ENCODE assay signal across 21 cellular contexts in the genomic region with DNA sequence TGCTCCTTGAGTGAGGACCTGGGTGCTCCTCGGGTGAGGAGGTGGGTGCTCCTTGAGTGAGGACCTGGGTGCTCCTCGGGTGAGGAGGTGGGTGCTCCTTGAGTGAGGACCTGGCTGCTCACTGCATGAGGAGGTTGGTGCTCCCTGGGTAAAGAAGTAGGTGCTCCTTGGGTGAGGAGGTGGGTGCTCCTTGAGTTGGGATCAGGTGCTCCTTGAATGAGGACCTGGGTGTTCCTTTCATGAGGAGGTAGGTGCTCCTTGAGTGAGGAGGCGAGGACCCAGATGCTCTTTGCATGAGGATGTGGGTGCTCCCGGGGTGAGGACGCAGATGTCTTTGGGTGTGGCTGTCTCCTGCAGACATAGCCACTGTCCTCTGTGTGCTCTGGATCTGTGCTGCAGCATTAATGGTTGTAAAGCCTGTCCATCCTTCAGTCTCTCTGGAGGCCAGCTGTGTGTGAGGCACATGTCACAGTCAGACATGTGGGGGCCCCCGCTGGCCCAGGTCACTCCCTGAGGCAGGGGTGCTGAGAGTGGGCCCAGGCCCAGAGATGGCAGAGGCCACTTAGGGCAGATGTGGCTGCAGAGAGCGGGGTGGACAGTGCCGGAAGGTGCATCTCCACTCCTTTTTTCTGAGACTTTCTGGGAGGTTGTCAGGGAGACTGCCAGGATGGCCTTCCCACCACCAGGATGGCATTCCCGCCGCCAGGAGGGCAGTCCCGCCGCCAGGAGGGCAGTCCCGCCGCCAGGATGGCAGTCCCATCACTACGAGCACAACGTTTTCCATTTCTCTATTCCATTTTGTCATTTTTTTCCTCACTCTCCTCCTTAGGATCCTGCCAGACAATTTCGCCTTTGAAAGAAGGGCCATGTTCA.
DNase-seq lines count a peak whose midpoint lies in the region; ATAC-seq and TF ChIP-seq lines count a peak whose summit lies in the region.
"Had no signal": no experiment of that assay in that cellular context is flagged by ENCODE, and none has a peak within 500 bp of the region (broad histone marks: within the 10 kb centered on the region; RNA-seq: fewer than 3 reads in every experiment).

No MANE protein-coding gene starts in this region.

- no peaks in the 10 kb centered on the region for H3K4me1 ChIP-seq in left lung
- H3K4me1 ChIP-seq in upper lobe of right lung = no peaks in the 10 kb centered on the region
- H3K4me1 ChIP-seq in A673 (ENCODE audit: insufficient read depth, low read length, poor library complexity, severe bottlenecking) = no peaks in the 10 kb centered on the region
- H3K4me1 ChIP-seq: pancreas, transverse colon had no signal

- no peaks in the 10 kb centered on the region for H3K36me3 Mint-ChIP-seq in activated naive CD4-positive, alpha-beta T cell treated with anti-CD3 and anti-CD28 coated beads for 36 hours (ENCODE audit: low read depth)
- no peaks in the 10 kb centered on the region for H3K36me3 Mint-ChIP-seq in T-helper 17 cell (ENCODE audit: low read depth)
- H3K36me3 Mint-ChIP-seq: activated naive CD4-positive, alpha-beta T cell treated with anti-CD3 and anti-CD28 coated beads, Interleukin-2, amount 50 U/mL, for 72 hours; naive B cell had no signal

- H3K27ac ChIP-seq in left lung (no peak overlapping the region), upper lobe of right lung (no peak overlapping the region), A673 (ENCODE audit: low read depth, low read length, poor library complexity, severe bottlenecking) (no peak overlapping the region)
- H3K27ac ChIP-seq: pancreas, transverse colon had no signal

- H3K9me3 Mint-ChIP-seq in activated naive CD4-positive, alpha-beta T cell treated with anti-CD3 and anti-CD28 coated beads for 36 hours = no peaks in the 10 kb centered on the region
- H3K9me3 Mint-ChIP-seq: activated CD4-positive, alpha-beta T cell treated with anti-CD3 and anti-CD28 coated beads, Interleukin-2, amount 10 ng/mL, durations not matched to agents 24 days and 14 days; activated T-cell treated with anti-CD3 and anti-CD28 coated beads, Interleukin-2, amount 50 U/mL, for 4 hours; central memory CD8-positive, alpha-beta T cell had no signal

- no peaks in the 10 kb centered on the region for H3K27me3 Mint-ChIP-seq in activated naive CD4-positive, alpha-beta T cell treated with anti-CD3 and anti-CD28 coated beads for 36 hours (ENCODE audit: low read depth)
- peaks cover 2% of the 10 kb centered on the region for H3K27me3 Mint-ChIP-seq in T-helper 17 cell
- H3K27me3 Mint-ChIP-seq: activated CD4-positive, alpha-beta T cell treated with anti-CD3 and anti-CD28 coated beads, Interleukin-2, amount 10 ng/mL, durations not matched to agents 24 days and 14 days; central memory CD8-positive, alpha-beta T cell; naive B cell had no signal

- no peaks in the 10 kb centered on the region for H3K4me1 Mint-ChIP-seq in activated naive CD4-positive, alpha-beta T cell treated with anti-CD3 and anti-CD28 coated beads for 36 hours (ENCODE audit: low read depth)
- H3K4me1 Mint-ChIP-seq in T-helper 17 cell = no peaks in the 10 kb centered on the region
- H3K4me1 Mint-ChIP-seq: activated CD4-positive, alpha-beta T cell treated with anti-CD3 and anti-CD28 coated beads, Interleukin-2, amount 10 ng/mL, durations not matched to agents 24 days and 14 days; central memory CD8-positive, alpha-beta T cell had no signal

- H3K4me3 ChIP-seq in left lung (no peak overlapping the region), upper lobe of right lung (no peak overlapping the region), A673 (ENCODE audit: low read depth, low read length, poor library complexity, severe bottlenecking) (no peak overlapping the region)
- H3K4me3 ChIP-seq: GM12878, pancreas, transverse colon had no signal

- H3K27ac Mint-ChIP-seq in activated naive CD4-positive, alpha-beta T cell treated with anti-CD3 and anti-CD28 coated beads for 36 hours = no peak overlapping the region
- H3K27ac Mint-ChIP-seq in T-helper 17 cell = no peak overlapping the region
- H3K27ac Mint-ChIP-seq: activated CD4-positive, alpha-beta T cell treated with anti-CD3 and anti-CD28 coated beads, Interleukin-2, amount 10 ng/mL, durations not matched to agents 24 days and 14 days; activated naive CD4-positive, alpha-beta T cell treated with anti-CD3 and anti-CD28 coated beads, Interleukin-2, amount 50 U/mL, for 72 hours had no signal

- TF ChIP-seq CTCF in left lung (IDR thresholded peaks at IDR 0.05) (no peak), upper lobe of right lung (IDR thresholded peaks at IDR 0.05) (no peak), A673 (conservative IDR thresholded peaks at IDR 0.05; ENCODE audit: low read depth, low read length) (no peak)

- CTCF ChIA-PET in activated naive CD4-positive, alpha-beta T cell treated with anti-CD3 and anti-CD28 coated beads for 36 hours (lab: Charles Lee) = no interaction called here
- CTCF ChIA-PET in A673 (lab: Charles Lee) = no interaction called here

- H3K27me3 ChIP-seq in left lung (peaks cover 0 to 68% of the 10 kb centered on the region in 2 donors), upper lobe of right lung (peaks cover 4% of the 10 kb centered on the region), A673 (replicated peaks; ENCODE audit: insufficient read depth, low read depth, low read length, poor library complexity) (peaks cover 21% of the 10 kb centered on the region)
- H3K27me3 ChIP-seq: pancreas had no signal

- DNase-seq in activated naive CD4-positive, alpha-beta T cell treated with anti-CD3 and anti-CD28 coated beads, Interleukin-2, amount 50 U/mL, for 16 hours = peak; percentile 8
- DNase-seq in activated naive CD4-positive, alpha-beta T cell treated with anti-CD3 and anti-CD28 coated beads for 36 hours = no peak
- DNase-seq in T-helper 17 cell (no peak), left lung (peak; percentile 9 to 75), upper lobe of right lung (peak; percentile 46), HT-29 (ENCODE audit: low spot score) (no peak), A673 (ENCODE audit: low spot score) (no peak)
- no peak for DNase-seq in stimulated activated CD4-positive, alpha-beta T cell treated with anti-CD3 and anti-CD28 coated beads, Interleukin-4, amount 100 ng/mL, for 1 hour
- DNase-seq: activated CD4-positive, alpha-beta T cell treated with anti-CD3 and anti-CD28 coated beads, Interleukin-2, amount 10 ng/mL, durations not matched to agents 24 days and 14 days; activated T-cell treated with anti-CD3 and anti-CD28 coated beads, Interleukin-2, amount 50 U/mL, for 4 hours; C1 segment of cervical spinal cord; Calu3; kidney glomerular epithelial cell; naive B cell; NCI-H1092; NCI-H187 treated with DMSO at 0.1 percent for 48 hours; transverse colon had no signal

- ATAC-seq in T-helper 17 cell (no peak), left lung (no peak), upper lobe of right lung (no peak)
- ATAC-seq: activated naive CD4-positive, alpha-beta T cell treated with anti-CD3 and anti-CD28 coated beads, Interleukin-2, amount 50 U/mL, for 72 hours; activated T-cell treated with anti-CD3 and anti-CD28 coated beads, Interleukin-2, amount 50 U/mL, for 4 hours; GM12878; pancreas had no signal

- BruUV-seq in A673 (replicated peaks; lab: Mats Ljungman, UMichigan) = no TSS peak

- H3K9me3 ChIP-seq in T-helper 17 cell (ENCODE audit: control insufficient read depth, low read length, poor library complexity, severe bottlenecking) (no peaks in the 10 kb centered on the region), left lung (no peaks in the 10 kb centered on the region), upper lobe of right lung (no peaks in the 10 kb centered on the region), A673 (ENCODE audit: low read depth, low read length, poor library complexity, severe bottlenecking) (no peaks in the 10 kb centered on the region)
- H3K9me3 ChIP-seq: pancreas, transverse colon had no signal

- POLR2A ChIA-PET in A673 (lab: Charles Lee; ENCODE audit: low non-redundant PET) = no interaction called here

- H3K36me3 ChIP-seq in left lung (no peaks in the 10 kb centered on the region), upper lobe of right lung (no peaks in the 10 kb centered on the region), A673 (ENCODE audit: insufficient read depth, low read length, poor library complexity, severe bottlenecking) (no peaks in the 10 kb centered on the region)
- H3K36me3 ChIP-seq: pancreas, transverse colon had no signal

- no peak overlapping the region for H3K4me3 Mint-ChIP-seq in activated naive CD4-positive, alpha-beta T cell treated with anti-CD3 and anti-CD28 coated beads for 36 hours
- peak overlapping the region; percentile 13 for H3K4me3 Mint-ChIP-seq in T-helper 17 cell
- H3K4me3 Mint-ChIP-seq: activated CD4-positive, alpha-beta T cell treated with anti-CD3 and anti-CD28 coated beads, Interleukin-2, amount 10 ng/mL, durations not matched to agents 24 days and 14 days; activated T-cell treated with anti-CD3 and anti-CD28 coated beads, Interleukin-2, amount 50 U/mL, for 4 hours; central memory CD8-positive, alpha-beta T cell; naive B cell had no signal

- intact Hi-C loops in activated naive CD4-positive, alpha-beta T cell treated with anti-CD3 and anti-CD28 coated beads for 36 hours (cut with micrococcal nuclease) = no loop called here
- intact Hi-C loops in left lung (cut with DNase I) (no loop called here), upper lobe of right lung (cut with DNase I) (no loop called here), A673 (cut with micrococcal nuclease; ENCODE audit: unreplicated experiment) (no loop called here)

Comparison
In these comparisons a context has a peak if more than half of its experiments do, and no peak if none do; other contexts are left out.
1. DNase-seq: peak in activated naive CD4-positive, alpha-beta T cell treated with anti-CD3 and anti-CD28 coated beads, Interleukin-2, amount 50 U/mL, for 16 hours (single experiment), left lung (2 of 2) and upper lobe of right lung (single experiment); none in activated naive CD4-positive, alpha-beta T cell treated with anti-CD3 and anti-CD28 coated beads for 36 hours (single experiment), T-helper 17 cell (0 of 3), HT-29 (single experiment), A673 (single experiment) and stimulated activated CD4-positive, alpha-beta T cell treated with anti-CD3 and anti-CD28 coated beads, Interleukin-4, amount 100 ng/mL, for 1 hour (single experiment).